9 cellular contexts compared by ENCODE assay signal in genomic region chr1:198680174-198680871, GRCh38. TPM values are rescaled to one million over a fixed set of nuclear protein-coding genes. Genes with fewer than 3 reads are reported as not detected.
DNase-seq lines count a peak whose midpoint lies in the region; ATAC-seq and TF ChIP-seq lines count a peak whose summit lies in the region.
"Had no signal": no experiment of that assay in that cellular context is flagged by ENCODE, and none has a peak within 500 bp of the region (broad histone marks: within the 10 kb centered on the region; RNA-seq: fewer than 3 reads in every experiment).

No MANE protein-coding gene starts in this region.

- H3K4me1 ChIP-seq in thymus (ENCODE audit: control insufficient read depth, insufficient read depth, low read length) = peaks cover 27% of the 10 kb centered on the region
- H3K4me1 ChIP-seq: ascending aorta had no signal

- ATAC-seq in T-cell (replicated peaks in 1 of 4) = no peak

- H3K27ac ChIP-seq in thymus (ENCODE audit: low read depth) = peak overlapping the region; percentile 86

- CTCF ChIA-PET in T-cell (lab: Charles Lee) = interaction anchor here in 1 of 2 donors (0.8 to 3.6 kb wide), 5 partner anchors 8 to 59 kb away, joined by 3 to 31 read pairs (median 3); no protein-coding TSS in a partner anchor

- H3K4me3 Mint-ChIP-seq in T-cell = peak overlapping the region; percentile 59 to 76 (median 69)
- H3K4me3 Mint-ChIP-seq in immature natural killer cell = peak overlapping the region; percentile 76 to 93 (median 83)
- H3K4me3 Mint-ChIP-seq in type B pancreatic cell = no peak overlapping the region

- WGBS in thymus = 83% methylated on average over 15 of the region's 15 CpGs

- peaks cover 74 to 88% (median 86%) of the 10 kb centered on the region in 3 donors for H3K4me1 Mint-ChIP-seq in T-cell
- H3K4me1 Mint-ChIP-seq in immature natural killer cell = peaks cover 93 to 99% of the 10 kb centered on the region in 2 donors
- H3K4me1 Mint-ChIP-seq in type B pancreatic cell (ENCODE audit: unreplicated experiment) = peaks cover 18% of the 10 kb centered on the region

- DNase-seq in activated T-cell treated with anti-CD3 and anti-CD28 coated beads, Interleukin-2, amount 50 U/mL, for 1 hour = peak; percentile 48
- DNase-seq in activated T-cell treated with anti-CD3 and anti-CD28 coated beads for 4 hours (no peak), T-cell (peak in 2 of 34 experiments; percentile 12 to 25), immature natural killer cell (peak in 1 of 3 donors; percentile 35), 8988T (no peak), type B pancreatic cell (ENCODE audit: extremely low spot score, unreplicated experiment) (no peak), NCI-H1436 treated with DMSO at 0.1 percent for 48 hours (lab: John Stamatoyannopoulos, UW) (no peak)

- no peak for TF ChIP-seq CTCF in type B pancreatic cell (conservative IDR thresholded peaks at IDR 0.05)

- H3K27ac Mint-ChIP-seq in T-cell (peak overlapping the region; percentile 91 to 99), immature natural killer cell (peak overlapping the region; percentile 97 to 100 (median 98)), type B pancreatic cell (no peak overlapping the region)

- H3K27me3 Mint-ChIP-seq in T-cell (no peaks in the 10 kb centered on the region), immature natural killer cell (ENCODE audit: low read depth in 3 of 3) (peaks cover 14 to 37% (median 26%) of the 10 kb centered on the region in 3 donors), type B pancreatic cell (no peaks in the 10 kb centered on the region)

- H3K36me3 ChIP-seq in thymus (ENCODE audit: control insufficient read depth, insufficient read depth) = peaks cover 13% of the 10 kb centered on the region
- H3K36me3 ChIP-seq: ascending aorta had no signal

- POLR2A ChIA-PET in T-cell (lab: Charles Lee) = interaction anchor here (0.6 to 3.7 kb wide), 11 partner anchors 12 to 71 kb away, joined by 3 to 49 read pairs (median 8); no protein-coding TSS in a partner anchor

- peak overlapping the region; percentile 1 for H3K4me3 ChIP-seq in thymus (ENCODE audit: low read length)
- H3K4me3 ChIP-seq: ascending aorta had no signal

- H3K9me3 Mint-ChIP-seq in T-cell (no peaks in the 10 kb centered on the region), immature natural killer cell (no peaks in the 10 kb centered on the region), type B pancreatic cell (no peaks in the 10 kb centered on the region)

- H3K9me3 ChIP-seq in thymus (ENCODE audit: control insufficient read depth) = no peaks in the 10 kb centered on the region
- H3K9me3 ChIP-seq: ascending aorta had no signal

- peaks cover 24% of the 10 kb centered on the region for H3K36me3 Mint-ChIP-seq in T-cell
- peaks cover 12 to 32% (median 13%) of the 10 kb centered on the region in 3 donors for H3K36me3 Mint-ChIP-seq in immature natural killer cell
- H3K36me3 Mint-ChIP-seq in type B pancreatic cell = no peaks in the 10 kb centered on the region

- H3K27me3 ChIP-seq in thymus (ENCODE audit: control insufficient read depth, insufficient read depth) = no peaks in the 10 kb centered on the region
- H3K27me3 ChIP-seq: ascending aorta had no signal

RNA-seq across cellular contexts. Expression of gene PTPRC, which starts 41.5 kb away (rescaled TPM):
- total RNA-seq in T-cell (100 to 1,000 TPM; 674 to 984 (median 781) TPM), type B pancreatic cell (ENCODE audit: low replicate concordance) (not detected in 2 replicates)
- polyA plus RNA-seq in immature natural killer cell (1,000 to 10,000 TPM in 2 of 3 donors, 100 to 1,000 TPM in 1; 1,000 to 1,490 (median 1,080) TPM), thymus (130 TPM)

Comparison
In these comparisons a context has a peak if more than half of its experiments do, and no peak if none do; other contexts are left out.
1. RNA of gene PTPRC, which starts 41.5 kb away (total RNA-seq): 674 to 984 TPM in T-cell; not detected in type B pancreatic cell; every median in the first group is over 100 times any median in the second.